13 cellular contexts compared by ENCODE assay signal in genomic region chr1:35576061-35576765, GRCh38. TPM values are rescaled to one million over a fixed set of nuclear protein-coding genes. Genes with fewer than 3 reads are reported as not detected.
DNase-seq lines count a peak whose midpoint lies in the region; FAIRE-seq and TF ChIP-seq lines count a peak whose summit lies in the region.
"Had no signal": no experiment of that assay in that cellular context is flagged by ENCODE, and none has a peak within 500 bp of the region (broad histone marks: within the 10 kb centered on the region; RNA-seq: fewer than 3 reads in every experiment).

No MANE protein-coding gene starts in this region.

- H3K4me3 Mint-ChIP-seq in Caco-2 (ENCODE audit: unreplicated experiment), result peak overlapping the region; percentile 69
- no peak overlapping the region for H3K4me3 Mint-ChIP-seq in astrocyte (ENCODE audit: unreplicated experiment)
- peak overlapping the region; percentile 51 for H3K4me3 Mint-ChIP-seq in neural crest cell

- in situ Hi-C loops in KBM-7 (cut with MboI; ENCODE audit: low pct_unique_long_range_greater_than_20kb, low sequenced_read_pairs), result no loop called here

- peaks cover 13% of the 10 kb centered on the region for H4K20me1 ChIP-seq in astrocyte (ENCODE audit: insufficient read depth, low read length)

- no peak overlapping the region for H3K27ac ChIP-seq in astrocyte (ENCODE audit: low read depth, low read length)
- H3K27ac ChIP-seq in A673 (ENCODE audit: low read depth, low read length, poor library complexity, severe bottlenecking), result no peak overlapping the region
- H3K27ac ChIP-seq: stomach had no signal

- no peaks in the 10 kb centered on the region for H3K27me3 Mint-ChIP-seq in Caco-2 (ENCODE audit: insufficient read depth, unreplicated experiment)
- H3K27me3 Mint-ChIP-seq in astrocyte (ENCODE audit: low read depth, unreplicated experiment), result peaks cover 50% of the 10 kb centered on the region
- peaks cover 81% of the 10 kb centered on the region for H3K27me3 Mint-ChIP-seq in neural crest cell (ENCODE audit: low read depth)

- H3K27ac Mint-ChIP-seq in Caco-2 (ENCODE audit: unreplicated experiment), result peak overlapping the region; percentile 92
- H3K27ac Mint-ChIP-seq in astrocyte (ENCODE audit: unreplicated experiment), result no peak overlapping the region
- H3K27ac Mint-ChIP-seq in neural crest cell (ENCODE audit: unreplicated experiment), result no peak overlapping the region

- H3K4me3 ChIP-seq in Caco-2 (ENCODE audit: low read depth, low read length) (no peak overlapping the region), astrocyte (ENCODE audit: insufficient read depth, low read depth, low read length) (no peak overlapping the region), A673 (ENCODE audit: low read depth, low read length, poor library complexity, severe bottlenecking) (no peak overlapping the region)

- H3K79me2 ChIP-seq in astrocyte (ENCODE audit: insufficient read depth, low read length), result no peaks in the 10 kb centered on the region

- POLR2A ChIA-PET in Caco-2 (lab: Charles Lee) (no interaction called here), A673 (lab: Charles Lee; ENCODE audit: low non-redundant PET) (no interaction called here)

- CTCF ChIA-PET in Caco-2 (lab: Charles Lee) (no interaction called here), A673 (lab: Charles Lee) (no interaction called here)

- TF ChIP-seq CTCF in Caco-2 (IDR thresholded peaks at IDR 0.05; ENCODE audit: insufficient read depth in 1 of 2, low read depth in 1 of 2, low read length in 1 of 2, severe bottlenecking in 1 of 2, unreplicated experiment in 1 of 2) (no peak), astrocyte (IDR thresholded peaks at IDR 0.05; ENCODE audit: insufficient read depth, low read depth, low read length) (no peak), neural crest cell (conservative IDR thresholded peaks at IDR 0.05) (no peak), A673 (conservative IDR thresholded peaks at IDR 0.05; ENCODE audit: low read depth, low read length) (no peak)

- H3K27me3 ChIP-seq in Caco-2 (replicated peaks; ENCODE audit: control insufficient read depth, insufficient read depth, low read length) (no peaks in the 10 kb centered on the region), astrocyte (ENCODE audit: insufficient read depth, low read length) (peaks cover 68% of the 10 kb centered on the region), A673 (replicated peaks; ENCODE audit: insufficient read depth, low read depth, low read length, poor library complexity) (no peaks in the 10 kb centered on the region)

- no peak overlapping the region for H2AFZ ChIP-seq in astrocyte (ENCODE audit: low read depth, low read length)

- peak in 1 of 2 experiments; percentile 25 for DNase-seq in Caco-2
- DNase-seq in KBM-7, result peak; percentile 74
- no peak for DNase-seq in astrocyte (ENCODE audit: low read depth)
- DNase-seq in neural crest cell (ENCODE audit: low read depth, low spot score), result no peak
- DNase-seq in NCI-H146 (lab: John Stamatoyannopoulos, UW), result no peak
- DNase-seq in frontal cortex (ENCODE audit: low spot score in 2 of 2), result no peak
- DNase-seq in NCI-H2107 treated with DMSO at 0.1 percent for 48 hours (lab: John Stamatoyannopoulos, UW; ENCODE audit: unreplicated experiment), result no peak
- DNase-seq in A673 (ENCODE audit: low spot score), result no peak
- DNase-seq: left ventricle myocardium superior, NCI-H524 treated with DMSO at 0.1 percent for 48 hours, small intestine, stomach had no signal

- peaks cover 6% of the 10 kb centered on the region for H3K36me3 Mint-ChIP-seq in Caco-2 (ENCODE audit: insufficient read depth, unreplicated experiment)
- peaks cover 4% of the 10 kb centered on the region for H3K36me3 Mint-ChIP-seq in astrocyte (ENCODE audit: low read depth, unreplicated experiment)
- peaks cover 4% of the 10 kb centered on the region for H3K36me3 Mint-ChIP-seq in neural crest cell (ENCODE audit: low read depth)

- H3K9ac ChIP-seq in astrocyte (ENCODE audit: low read length), result no peak overlapping the region

- H3K9me3 ChIP-seq in Caco-2 (no peaks in the 10 kb centered on the region), astrocyte (ENCODE audit: insufficient read depth, low read depth, low read length) (no peaks in the 10 kb centered on the region), A673 (ENCODE audit: low read depth, low read length, poor library complexity, severe bottlenecking) (no peaks in the 10 kb centered on the region)
- H3K9me3 ChIP-seq: stomach had no signal

- FAIRE-seq in astrocyte (lab: Jason Lieb, UNC), result no peak
- FAIRE-seq in frontal cortex (lab: Jason Lieb, UNC), result no peak
- FAIRE-seq: G401.6, small intestine had no signal

- H3K4me1 Mint-ChIP-seq in Caco-2 (ENCODE audit: low read depth, unreplicated experiment) (peaks cover 11% of the 10 kb centered on the region), astrocyte (ENCODE audit: low read depth, unreplicated experiment) (peaks cover 17% of the 10 kb centered on the region), neural crest cell (peaks cover 13% of the 10 kb centered on the region)

- peak overlapping the region; percentile 22 for H3K4me2 ChIP-seq in astrocyte (ENCODE audit: low read length)

- H3K9me3 Mint-ChIP-seq in Caco-2 (ENCODE audit: unreplicated experiment) (no peaks in the 10 kb centered on the region), astrocyte (ENCODE audit: unreplicated experiment) (peaks cover 6% of the 10 kb centered on the region), neural crest cell (no peaks in the 10 kb centered on the region)

- no peaks in the 10 kb centered on the region for H3K36me3 ChIP-seq in Caco-2 (ENCODE audit: control insufficient read depth, insufficient read depth, low read length)
- H3K36me3 ChIP-seq in astrocyte (ENCODE audit: insufficient read depth, low read length), result no peaks in the 10 kb centered on the region
- H3K36me3 ChIP-seq in A673 (ENCODE audit: insufficient read depth, low read length, poor library complexity, severe bottlenecking), result no peaks in the 10 kb centered on the region
- H3K36me3 ChIP-seq: stomach had no signal

- H3K4me1 ChIP-seq in Caco-2 (peaks cover 27% of the 10 kb centered on the region), astrocyte (ENCODE audit: insufficient read depth, low read length) (peaks cover 13% of the 10 kb centered on the region), A673 (ENCODE audit: insufficient read depth, low read length, poor library complexity, severe bottlenecking) (no peaks in the 10 kb centered on the region)

- TSS peak; percentile 59 for BruUV-seq in Caco-2 (replicated peaks; lab: Mats Ljungman, UMichigan)
- BruUV-seq in A673 (replicated peaks; lab: Mats Ljungman, UMichigan), result no TSS peak

- intact Hi-C loops in Caco-2 (cut with micrococcal nuclease; ENCODE audit: unreplicated experiment), result no loop called here
- intact Hi-C loops in A673 (cut with micrococcal nuclease; ENCODE audit: unreplicated experiment), result no loop called here

RNA-seq across cellular contexts. Expression of gene TFAP2E, which starts 3.1 kb away (rescaled TPM):
- total RNA-seq in Caco-2 (2022) (3.4 and 3.5 TPM in 2 replicates), astrocyte (0.41 and 0.48 TPM in 2 replicates), neural crest cell (0.43 and 0.61 TPM in 2 replicates), frontal cortex (under 0.01 TPM), A673 (2021) (0.52 and 0.79 TPM in 2 replicates)

RNA-seq across cellular contexts. Expression of gene NCDN, which starts 18.6 kb away (rescaled TPM):
- total RNA-seq in Caco-2 (2022) (12.8 and 14.1 TPM in 2 replicates), astrocyte (40.3 and 42.1 TPM in 2 replicates), neural crest cell (32.6 and 33.7 TPM in 2 replicates), frontal cortex (65.6 TPM), A673 (2021) (25.2 and 26.9 TPM in 2 replicates)

RNA-seq across cellular contexts. Expression of gene KIAA0319L, which starts 19.0 kb away (rescaled TPM):
- total RNA-seq in Caco-2 (2022) (39.9 and 40.2 TPM in 2 replicates), astrocyte (42.5 and 43.5 TPM in 2 replicates), neural crest cell (54.2 and 55.9 TPM in 2 replicates), frontal cortex (34.2 TPM), A673 (2021) (33.7 and 38.5 TPM in 2 replicates)
